Comparison of ENCODE assay signal across 1 cellular context in the genomic region with DNA sequence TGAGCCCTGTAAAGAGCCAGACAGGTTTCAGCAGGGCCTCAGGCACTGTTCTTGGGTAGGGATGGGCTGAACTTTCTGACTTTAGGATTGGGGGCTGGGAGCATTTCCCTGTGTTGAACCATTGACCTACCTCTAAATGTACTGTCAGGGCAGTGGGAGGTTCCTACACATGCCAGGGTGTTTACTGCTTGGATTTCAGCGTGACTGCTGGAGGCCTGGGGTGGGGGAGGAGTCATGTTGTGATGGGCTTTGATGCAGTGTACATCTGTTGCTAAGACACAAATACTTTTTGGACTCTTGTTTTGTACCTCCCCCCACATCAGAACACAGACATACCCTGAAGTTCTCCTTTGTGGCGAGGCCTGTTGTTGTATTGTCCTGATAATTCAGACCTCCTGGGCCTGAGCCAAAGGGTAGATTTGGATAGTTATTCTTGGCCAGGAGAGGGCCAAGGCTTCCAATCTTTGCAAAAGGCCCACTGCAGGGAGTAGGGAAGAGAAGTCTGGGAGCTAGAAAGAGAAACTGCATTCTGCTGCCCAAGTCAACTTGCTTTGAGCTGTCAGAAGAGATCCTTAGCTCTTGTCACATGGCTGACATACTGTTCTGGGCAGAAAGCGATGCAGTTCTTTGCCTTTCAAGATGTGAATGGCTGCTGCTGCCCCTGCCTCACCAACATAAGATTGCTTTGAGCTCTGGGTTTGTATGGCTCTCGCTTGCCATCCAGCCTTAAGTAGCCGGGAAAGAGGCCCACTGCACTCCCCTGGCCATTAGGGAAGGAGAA.
TF ChIP-seq lines count a peak whose summit lies in the region.

No MANE protein-coding gene starts in this region.

TF ChIP-seq in K562, 482 proteins besides CTCF, POLR2A, EP300 and RAD21 (continued from another document and continues in another):
- TF ChIP-seq TAL1 (IDR thresholded peaks at IDR 0.05), result peak; percentile 56; the same call in 1 of the 2 replicates
- no peak for TF ChIP-seq TAF7 (tag; IDR thresholded peaks at IDR 0.05)
- TF ChIP-seq POLR2H (tag; IDR thresholded peaks at IDR 0.05; ENCODE audit: low read depth), result no peak
- TF ChIP-seq, protein P1, sequence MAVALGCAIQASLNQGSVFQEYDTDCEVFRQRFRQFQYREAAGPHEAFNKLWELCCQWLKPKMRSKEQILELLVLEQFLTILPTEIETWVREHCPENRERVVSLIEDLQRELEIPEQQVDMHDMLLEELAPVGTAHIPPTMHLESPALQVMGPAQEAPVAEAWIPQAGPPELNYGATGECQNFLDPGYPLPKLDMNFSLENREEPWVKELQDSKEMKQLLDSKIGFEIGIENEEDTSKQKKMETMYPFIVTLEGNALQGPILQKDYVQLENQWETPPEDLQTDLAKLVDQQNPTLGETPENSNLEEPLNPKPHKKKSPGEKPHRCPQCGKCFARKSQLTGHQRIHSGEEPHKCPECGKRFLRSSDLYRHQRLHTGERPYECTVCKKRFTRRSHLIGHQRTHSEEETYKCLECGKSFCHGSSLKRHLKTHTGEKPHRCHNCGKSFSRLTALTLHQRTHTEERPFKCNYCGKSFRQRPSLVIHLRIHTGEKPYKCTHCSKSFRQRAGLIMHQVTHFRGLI (CRISPR knock-in tag; IDR thresholded peaks at IDR 0.05), result no peak
- no peak for TF ChIP-seq PTTG1 (tag; IDR thresholded peaks at IDR 0.05; ENCODE audit: low read depth)
- no peak for TF ChIP-seq TFAM (CRISPR knock-in tag; conservative IDR thresholded peaks at IDR 0.05)
- TF ChIP-seq, protein P2, sequence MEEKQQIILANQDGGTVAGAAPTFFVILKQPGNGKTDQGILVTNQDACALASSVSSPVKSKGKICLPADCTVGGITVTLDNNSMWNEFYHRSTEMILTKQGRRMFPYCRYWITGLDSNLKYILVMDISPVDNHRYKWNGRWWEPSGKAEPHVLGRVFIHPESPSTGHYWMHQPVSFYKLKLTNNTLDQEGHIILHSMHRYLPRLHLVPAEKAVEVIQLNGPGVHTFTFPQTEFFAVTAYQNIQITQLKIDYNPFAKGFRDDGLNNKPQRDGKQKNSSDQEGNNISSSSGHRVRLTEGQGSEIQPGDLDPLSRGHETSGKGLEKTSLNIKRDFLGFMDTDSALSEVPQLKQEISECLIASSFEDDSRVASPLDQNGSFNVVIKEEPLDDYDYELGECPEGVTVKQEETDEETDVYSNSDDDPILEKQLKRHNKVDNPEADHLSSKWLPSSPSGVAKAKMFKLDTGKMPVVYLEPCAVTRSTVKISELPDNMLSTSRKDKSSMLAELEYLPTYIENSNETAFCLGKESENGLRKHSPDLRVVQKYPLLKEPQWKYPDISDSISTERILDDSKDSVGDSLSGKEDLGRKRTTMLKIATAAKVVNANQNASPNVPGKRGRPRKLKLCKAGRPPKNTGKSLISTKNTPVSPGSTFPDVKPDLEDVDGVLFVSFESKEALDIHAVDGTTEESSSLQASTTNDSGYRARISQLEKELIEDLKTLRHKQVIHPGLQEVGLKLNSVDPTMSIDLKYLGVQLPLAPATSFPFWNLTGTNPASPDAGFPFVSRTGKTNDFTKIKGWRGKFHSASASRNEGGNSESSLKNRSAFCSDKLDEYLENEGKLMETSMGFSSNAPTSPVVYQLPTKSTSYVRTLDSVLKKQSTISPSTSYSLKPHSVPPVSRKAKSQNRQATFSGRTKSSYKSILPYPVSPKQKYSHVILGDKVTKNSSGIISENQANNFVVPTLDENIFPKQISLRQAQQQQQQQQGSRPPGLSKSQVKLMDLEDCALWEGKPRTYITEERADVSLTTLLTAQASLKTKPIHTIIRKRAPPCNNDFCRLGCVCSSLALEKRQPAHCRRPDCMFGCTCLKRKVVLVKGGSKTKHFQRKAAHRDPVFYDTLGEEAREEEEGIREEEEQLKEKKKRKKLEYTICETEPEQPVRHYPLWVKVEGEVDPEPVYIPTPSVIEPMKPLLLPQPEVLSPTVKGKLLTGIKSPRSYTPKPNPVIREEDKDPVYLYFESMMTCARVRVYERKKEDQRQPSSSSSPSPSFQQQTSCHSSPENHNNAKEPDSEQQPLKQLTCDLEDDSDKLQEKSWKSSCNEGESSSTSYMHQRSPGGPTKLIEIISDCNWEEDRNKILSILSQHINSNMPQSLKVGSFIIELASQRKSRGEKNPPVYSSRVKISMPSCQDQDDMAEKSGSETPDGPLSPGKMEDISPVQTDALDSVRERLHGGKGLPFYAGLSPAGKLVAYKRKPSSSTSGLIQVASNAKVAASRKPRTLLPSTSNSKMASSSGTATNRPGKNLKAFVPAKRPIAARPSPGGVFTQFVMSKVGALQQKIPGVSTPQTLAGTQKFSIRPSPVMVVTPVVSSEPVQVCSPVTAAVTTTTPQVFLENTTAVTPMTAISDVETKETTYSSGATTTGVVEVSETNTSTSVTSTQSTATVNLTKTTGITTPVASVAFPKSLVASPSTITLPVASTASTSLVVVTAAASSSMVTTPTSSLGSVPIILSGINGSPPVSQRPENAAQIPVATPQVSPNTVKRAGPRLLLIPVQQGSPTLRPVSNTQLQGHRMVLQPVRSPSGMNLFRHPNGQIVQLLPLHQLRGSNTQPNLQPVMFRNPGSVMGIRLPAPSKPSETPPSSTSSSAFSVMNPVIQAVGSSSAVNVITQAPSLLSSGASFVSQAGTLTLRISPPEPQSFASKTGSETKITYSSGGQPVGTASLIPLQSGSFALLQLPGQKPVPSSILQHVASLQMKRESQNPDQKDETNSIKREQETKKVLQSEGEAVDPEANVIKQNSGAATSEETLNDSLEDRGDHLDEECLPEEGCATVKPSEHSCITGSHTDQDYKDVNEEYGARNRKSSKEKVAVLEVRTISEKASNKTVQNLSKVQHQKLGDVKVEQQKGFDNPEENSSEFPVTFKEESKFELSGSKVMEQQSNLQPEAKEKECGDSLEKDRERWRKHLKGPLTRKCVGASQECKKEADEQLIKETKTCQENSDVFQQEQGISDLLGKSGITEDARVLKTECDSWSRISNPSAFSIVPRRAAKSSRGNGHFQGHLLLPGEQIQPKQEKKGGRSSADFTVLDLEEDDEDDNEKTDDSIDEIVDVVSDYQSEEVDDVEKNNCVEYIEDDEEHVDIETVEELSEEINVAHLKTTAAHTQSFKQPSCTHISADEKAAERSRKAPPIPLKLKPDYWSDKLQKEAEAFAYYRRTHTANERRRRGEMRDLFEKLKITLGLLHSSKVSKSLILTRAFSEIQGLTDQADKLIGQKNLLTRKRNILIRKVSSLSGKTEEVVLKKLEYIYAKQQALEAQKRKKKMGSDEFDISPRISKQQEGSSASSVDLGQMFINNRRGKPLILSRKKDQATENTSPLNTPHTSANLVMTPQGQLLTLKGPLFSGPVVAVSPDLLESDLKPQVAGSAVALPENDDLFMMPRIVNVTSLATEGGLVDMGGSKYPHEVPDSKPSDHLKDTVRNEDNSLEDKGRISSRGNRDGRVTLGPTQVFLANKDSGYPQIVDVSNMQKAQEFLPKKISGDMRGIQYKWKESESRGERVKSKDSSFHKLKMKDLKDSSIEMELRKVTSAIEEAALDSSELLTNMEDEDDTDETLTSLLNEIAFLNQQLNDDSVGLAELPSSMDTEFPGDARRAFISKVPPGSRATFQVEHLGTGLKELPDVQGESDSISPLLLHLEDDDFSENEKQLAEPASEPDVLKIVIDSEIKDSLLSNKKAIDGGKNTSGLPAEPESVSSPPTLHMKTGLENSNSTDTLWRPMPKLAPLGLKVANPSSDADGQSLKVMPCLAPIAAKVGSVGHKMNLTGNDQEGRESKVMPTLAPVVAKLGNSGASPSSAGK (IDR thresholded peaks at IDR 0.05), result no peak
- no peak for TF ChIP-seq KLF13 (tag; IDR thresholded peaks at IDR 0.05; ENCODE audit: borderline replicate concordance, low read depth)
- no peak for TF ChIP-seq TRIM24 (IDR thresholded peaks at IDR 0.05)
- no peak for TF ChIP-seq CBFB (CRISPR knock-in tag; IDR thresholded peaks at IDR 0.05)
- no peak for TF ChIP-seq NR3C1 (CRISPR knock-in tag; IDR thresholded peaks at IDR 0.05)
- TF ChIP-seq ETV1 (tag; conservative IDR thresholded peaks at IDR 0.05; ENCODE audit: low read depth), result no peak
- TF ChIP-seq CBFA2T3 (IDR thresholded peaks at IDR 0.05), result peak; percentile 69
- peak; percentile 93; the same call in 1 of the 2 replicates for TF ChIP-seq FOXK1 (CRISPR knock-in tag; IDR thresholded peaks at IDR 0.05; ENCODE audit: borderline replicate concordance)
- TF ChIP-seq, protein P3, sequence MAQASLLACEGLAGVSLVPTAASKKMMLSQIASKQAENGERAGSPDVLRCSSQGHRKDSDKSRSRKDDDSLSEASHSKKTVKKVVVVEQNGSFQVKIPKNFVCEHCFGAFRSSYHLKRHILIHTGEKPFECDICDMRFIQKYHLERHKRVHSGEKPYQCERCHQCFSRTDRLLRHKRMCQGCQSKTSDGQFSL (CRISPR knock-in tag; IDR thresholded peaks at IDR 0.05), result 0 out of 2 replicates have a peak, but pooled peaks have one; percentile 46
- TF ChIP-seq, protein P3 (tag; IDR thresholded peaks at IDR 0.05), result 0 out of 4 replicates have a peak, but pooled peaks of 1 of the 2 experiments have one; percentile 25
- TF ChIP-seq, protein P4, sequence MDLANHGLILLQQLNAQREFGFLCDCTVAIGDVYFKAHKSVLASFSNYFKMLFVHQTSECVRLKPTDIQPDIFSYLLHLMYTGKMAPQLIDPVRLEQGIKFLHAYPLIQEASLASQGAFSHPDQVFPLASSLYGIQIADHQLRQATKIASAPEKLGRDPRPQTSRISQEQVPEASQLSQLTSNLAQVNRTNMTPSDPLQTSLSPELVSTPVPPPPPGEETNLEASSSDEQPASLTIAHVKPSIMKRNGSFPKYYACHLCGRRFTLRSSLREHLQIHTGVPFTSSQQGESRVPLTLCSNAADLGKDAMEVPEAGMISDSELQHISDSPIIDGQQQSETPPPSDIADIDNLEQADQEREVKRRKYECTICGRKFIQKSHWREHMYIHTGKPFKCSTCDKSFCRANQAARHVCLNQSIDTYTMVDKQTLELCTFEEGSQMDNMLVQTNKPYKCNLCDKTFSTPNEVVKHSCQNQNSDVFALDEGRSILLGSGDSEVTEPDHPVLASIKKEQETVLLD (IDR thresholded peaks at IDR 0.05), result no peak
- TF ChIP-seq BRD9 (IDR thresholded peaks at IDR 0.05; ENCODE audit: low read depth, partially characterized antibody), result no peak
- TF ChIP-seq MTA3 (IDR thresholded peaks at IDR 0.05; ENCODE audit: borderline replicate concordance), result peak; percentile 34; the same call in 1 of the 2 replicates
- no peak for TF ChIP-seq ZBTB17 (CRISPR knock-in tag; IDR thresholded peaks at IDR 0.05)
- TF ChIP-seq RHOXF2B (CRISPR knock-in tag; conservative IDR thresholded peaks at IDR 0.05), result no peak
- TF ChIP-seq PRPF4 (IDR thresholded peaks at IDR 0.05; ENCODE audit: insufficient read depth, low read depth, low read length, poor library complexity, severe bottlenecking), result no peak
- TF ChIP-seq, protein P5, sequence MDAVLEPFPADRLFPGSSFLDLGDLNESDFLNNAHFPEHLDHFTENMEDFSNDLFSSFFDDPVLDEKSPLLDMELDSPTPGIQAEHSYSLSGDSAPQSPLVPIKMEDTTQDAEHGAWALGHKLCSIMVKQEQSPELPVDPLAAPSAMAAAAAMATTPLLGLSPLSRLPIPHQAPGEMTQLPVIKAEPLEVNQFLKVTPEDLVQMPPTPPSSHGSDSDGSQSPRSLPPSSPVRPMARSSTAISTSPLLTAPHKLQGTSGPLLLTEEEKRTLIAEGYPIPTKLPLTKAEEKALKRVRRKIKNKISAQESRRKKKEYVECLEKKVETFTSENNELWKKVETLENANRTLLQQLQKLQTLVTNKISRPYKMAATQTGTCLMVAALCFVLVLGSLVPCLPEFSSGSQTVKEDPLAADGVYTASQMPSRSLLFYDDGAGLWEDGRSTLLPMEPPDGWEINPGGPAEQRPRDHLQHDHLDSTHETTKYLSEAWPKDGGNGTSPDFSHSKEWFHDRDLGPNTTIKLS (IDR thresholded peaks at IDR 0.05; ENCODE audit: borderline replicate concordance, low read depth), result no peak
- TF ChIP-seq, protein P6, sequence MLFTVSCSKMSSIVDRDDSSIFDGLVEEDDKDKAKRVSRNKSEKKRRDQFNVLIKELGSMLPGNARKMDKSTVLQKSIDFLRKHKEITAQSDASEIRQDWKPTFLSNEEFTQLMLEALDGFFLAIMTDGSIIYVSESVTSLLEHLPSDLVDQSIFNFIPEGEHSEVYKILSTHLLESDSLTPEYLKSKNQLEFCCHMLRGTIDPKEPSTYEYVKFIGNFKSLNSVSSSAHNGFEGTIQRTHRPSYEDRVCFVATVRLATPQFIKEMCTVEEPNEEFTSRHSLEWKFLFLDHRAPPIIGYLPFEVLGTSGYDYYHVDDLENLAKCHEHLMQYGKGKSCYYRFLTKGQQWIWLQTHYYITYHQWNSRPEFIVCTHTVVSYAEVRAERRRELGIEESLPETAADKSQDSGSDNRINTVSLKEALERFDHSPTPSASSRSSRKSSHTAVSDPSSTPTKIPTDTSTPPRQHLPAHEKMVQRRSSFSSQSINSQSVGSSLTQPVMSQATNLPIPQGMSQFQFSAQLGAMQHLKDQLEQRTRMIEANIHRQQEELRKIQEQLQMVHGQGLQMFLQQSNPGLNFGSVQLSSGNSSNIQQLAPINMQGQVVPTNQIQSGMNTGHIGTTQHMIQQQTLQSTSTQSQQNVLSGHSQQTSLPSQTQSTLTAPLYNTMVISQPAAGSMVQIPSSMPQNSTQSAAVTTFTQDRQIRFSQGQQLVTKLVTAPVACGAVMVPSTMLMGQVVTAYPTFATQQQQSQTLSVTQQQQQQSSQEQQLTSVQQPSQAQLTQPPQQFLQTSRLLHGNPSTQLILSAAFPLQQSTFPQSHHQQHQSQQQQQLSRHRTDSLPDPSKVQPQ (CRISPR knock-in tag; IDR thresholded peaks at IDR 0.05; ENCODE audit: borderline replicate concordance), result no peak
- no peak for TF ChIP-seq SLC30A9 (CRISPR knock-in tag; IDR thresholded peaks at IDR 0.05)
- TF ChIP-seq RBM34 (IDR thresholded peaks at IDR 0.05; ENCODE audit: borderline replicate concordance, insufficient read depth, low read length), result no peak
- no peak for TF ChIP-seq PRMT5 (CRISPR knock-in tag; IDR thresholded peaks at IDR 0.05)
- no peak for TF ChIP-seq TGIF2 (CRISPR knock-in tag; IDR thresholded peaks at IDR 0.05)
- 0 out of 2 replicates have a peak, but pooled peaks have one; percentile 67 for TF ChIP-seq MXI1 (IDR thresholded peaks at IDR 0.05; ENCODE audit: low read depth, low read length)
- TF ChIP-seq SIX5 (IDR thresholded peaks at IDR 0.05; ENCODE audit: borderline replicate concordance in 1 of 2, insufficient read depth in 1 of 2, low read depth in 1 of 2, low read length in 2 of 2), result no peak
- TF ChIP-seq SMAD4 (CRISPR knock-in tag; conservative IDR thresholded peaks at IDR 0.05), result 0 out of 2 replicates have a peak, but pooled peaks have one; percentile 14
- TF ChIP-seq POLR3A (IDR thresholded peaks at IDR 0.05; ENCODE audit: borderline replicate concordance, extremely low read depth, insufficient read depth, insufficient read length), result no peak
- TF ChIP-seq, protein P7, sequence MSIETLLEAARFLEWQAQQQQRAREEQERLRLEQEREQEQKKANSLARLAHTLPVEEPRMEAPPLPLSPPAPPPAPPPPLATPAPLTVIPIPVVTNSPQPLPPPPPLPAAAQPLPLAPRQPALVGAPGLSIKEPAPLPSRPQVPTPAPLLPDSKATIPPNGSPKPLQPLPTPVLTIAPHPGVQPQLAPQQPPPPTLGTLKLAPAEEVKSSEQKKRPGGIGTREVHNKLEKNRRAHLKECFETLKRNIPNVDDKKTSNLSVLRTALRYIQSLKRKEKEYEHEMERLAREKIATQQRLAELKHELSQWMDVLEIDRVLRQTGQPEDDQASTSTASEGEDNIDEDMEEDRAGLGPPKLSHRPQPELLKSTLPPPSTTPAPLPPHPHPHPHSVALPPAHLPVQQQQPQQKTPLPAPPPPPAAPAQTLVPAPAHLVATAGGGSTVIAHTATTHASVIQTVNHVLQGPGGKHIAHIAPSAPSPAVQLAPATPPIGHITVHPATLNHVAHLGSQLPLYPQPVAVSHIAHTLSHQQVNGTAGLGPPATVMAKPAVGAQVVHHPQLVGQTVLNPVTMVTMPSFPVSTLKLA (conservative IDR thresholded peaks at IDR 0.05), result peak; percentile 86 to 92
- TF ChIP-seq ZNF263 (CRISPR knock-in tag; IDR thresholded peaks at IDR 0.05; ENCODE audit: borderline replicate concordance), result no peak
- no peak for TF ChIP-seq FOSL1 (tag; conservative IDR thresholded peaks at IDR 0.05)
- TF ChIP-seq ARID1B (IDR thresholded peaks at IDR 0.05), result peak; percentile 63; the same call in 1 of the 2 replicates
